Comparison of ENCODE assay signal across 8 cellular contexts in the genomic region with DNA sequence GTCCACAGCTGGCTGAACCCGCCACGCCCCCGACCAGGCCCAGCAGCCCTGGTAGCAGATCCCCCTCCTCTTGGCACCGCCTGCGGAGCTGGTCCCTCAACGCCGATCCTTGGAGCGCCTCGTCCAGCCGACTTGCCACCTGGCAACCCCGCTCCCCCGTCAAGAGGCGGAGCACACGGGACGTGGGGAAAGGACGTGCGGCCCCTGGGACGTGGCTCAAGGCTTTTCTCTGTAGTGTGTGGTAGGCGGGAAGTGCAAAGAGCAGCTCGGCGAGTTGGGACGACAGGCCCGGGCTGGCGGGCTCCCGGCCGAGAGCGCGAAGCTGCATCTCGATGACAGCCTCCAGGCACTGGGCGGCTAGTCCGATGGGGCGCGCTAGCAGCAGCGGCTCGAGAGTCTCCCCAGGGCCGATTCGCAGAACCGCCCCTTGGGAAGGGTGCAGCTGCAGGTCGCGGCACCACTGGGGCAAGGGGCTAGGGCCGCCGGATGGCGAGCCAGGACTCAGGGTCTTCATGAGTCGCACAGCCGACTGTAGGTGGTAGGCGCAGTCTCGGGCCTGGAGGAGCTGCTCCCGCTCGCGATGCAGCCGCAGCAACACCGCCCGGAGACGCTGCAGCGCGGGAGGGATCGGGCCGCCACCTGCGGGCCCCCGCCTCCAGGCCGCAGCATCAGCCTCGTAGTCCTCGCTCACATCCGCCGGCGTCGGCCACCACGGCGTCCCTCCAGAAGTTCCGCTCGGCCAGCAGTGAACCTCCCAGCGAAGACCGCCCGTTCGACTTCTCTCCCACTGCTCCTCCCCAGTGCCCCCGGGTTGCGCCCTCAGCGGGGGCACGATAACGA. TPM values are rescaled to one million over a fixed set of nuclear protein-coding genes. Genes with fewer than 3 reads are reported as not detected.
A peak's percentile ranks its signal among the peaks of the same experiment; 100 is the strongest.
DNase-seq lines count a peak whose midpoint lies in the region; ATAC-seq, FAIRE-seq and TF ChIP-seq lines count a peak whose summit lies in the region.

No MANE protein-coding gene starts in this region.

- H3K27me3 ChIP-seq in BE2C (no peaks in the 10 kb centered on the region), Peyer's patch (no peaks in the 10 kb centered on the region), astrocyte (ENCODE audit: insufficient read depth, low read length) (no peaks in the 10 kb centered on the region)

- H3K9ac ChIP-seq in astrocyte (ENCODE audit: low read length) = peak overlapping the region; percentile 88

- H3K9me3 Mint-ChIP-seq in astrocyte (ENCODE audit: unreplicated experiment) (no peaks in the 10 kb centered on the region), immature natural killer cell (no peaks in the 10 kb centered on the region)

- H3K4me1 ChIP-seq in BE2C (no peaks in the 10 kb centered on the region), Peyer's patch (peaks cover 0 to 36% (median 13%) of the 10 kb centered on the region in 4 donors), astrocyte (ENCODE audit: insufficient read depth, low read length) (peaks cover 15% of the 10 kb centered on the region)

- H3K27ac ChIP-seq in Peyer's patch (peak overlapping the region; percentile 86 to 93 (median 92)), astrocyte (ENCODE audit: low read depth, low read length) (peak overlapping the region; percentile 83)

- H3K27me3 Mint-ChIP-seq in astrocyte (ENCODE audit: low read depth, unreplicated experiment) (no peaks in the 10 kb centered on the region), immature natural killer cell (ENCODE audit: low read depth in 3 of 3) (peaks cover 0 to 5% (median 4%) of the 10 kb centered on the region in 3 donors)

- FAIRE-seq in astrocyte (lab: Jason Lieb, UNC) = no peak

- H3K9me3 ChIP-seq in BE2C (no peaks in the 10 kb centered on the region), Peyer's patch (no peaks in the 10 kb centered on the region), astrocyte (ENCODE audit: insufficient read depth, low read depth, low read length) (no peaks in the 10 kb centered on the region)

- H3K36me3 ChIP-seq in BE2C (no peaks in the 10 kb centered on the region), Peyer's patch (peaks cover 0 to 43% (median 0%) of the 10 kb centered on the region in 3 donors), astrocyte (ENCODE audit: insufficient read depth, low read length) (peaks cover 3% of the 10 kb centered on the region)

- H3K4me3 Mint-ChIP-seq in astrocyte (ENCODE audit: unreplicated experiment) (peak overlapping the region; percentile 98), immature natural killer cell (peak overlapping the region; percentile 97 to 100 (median 99))

- H3K4me2 ChIP-seq in astrocyte (ENCODE audit: low read length) = peak overlapping the region; percentile 97

- DNase-seq in BE2C = peak; percentile 28
- no peak for DNase-seq in Peyer's patch
- no peak for DNase-seq in astrocyte (ENCODE audit: low read depth)
- peak in 1 of 3 donors; percentile 76 for DNase-seq in immature natural killer cell
- peak; percentile 69 for DNase-seq in stimulated activated CD4-positive, alpha-beta T cell treated with anti-CD3 and anti-CD28 coated beads, Interleukin-15, amount 100 ng/mL, for 24 hours
- DNase-seq in KG1 (lab: John Stamatoyannopoulos, UW) = no peak

- H3K79me2 ChIP-seq in astrocyte (ENCODE audit: insufficient read depth, low read length) = peaks cover 37% of the 10 kb centered on the region

- no peak for TF ChIP-seq CTCF in BE2C (IDR thresholded peaks at IDR 0.05; ENCODE audit: low read depth, low read length)
- no peak for TF ChIP-seq CTCF in Peyer's patch (IDR thresholded peaks at IDR 0.05)
- TF ChIP-seq CTCF in astrocyte (IDR thresholded peaks at IDR 0.05; ENCODE audit: insufficient read depth, low read depth, low read length) = no peak

- H2AFZ ChIP-seq in astrocyte (ENCODE audit: low read depth, low read length) = peak overlapping the region; percentile 95

- H3K27ac Mint-ChIP-seq in astrocyte (ENCODE audit: unreplicated experiment) (peak overlapping the region; percentile 89), immature natural killer cell (peak overlapping the region; percentile 90 to 100 (median 99))

- H3K4me3 ChIP-seq in BE2C (ENCODE audit: low read depth, low read length) (peak overlapping the region; percentile 79), Peyer's patch (peak overlapping the region; percentile 77 to 87 (median 80)), astrocyte (ENCODE audit: insufficient read depth, low read depth, low read length) (peak overlapping the region; percentile 97)

- ATAC-seq in GM18873 (IDR thresholded peaks at IDR 0.05; ENCODE audit: low FRiP score, unreplicated experiment) = peak; percentile 29
- ATAC-seq in HG03097 (IDR thresholded peaks at IDR 0.05; ENCODE audit: low FRiP score, unreplicated experiment) = peak; percentile 43

- H3K4me1 Mint-ChIP-seq in astrocyte (ENCODE audit: low read depth, unreplicated experiment) = peaks cover 3% of the 10 kb centered on the region
- H3K4me1 Mint-ChIP-seq in immature natural killer cell = peaks cover 35 to 40% of the 10 kb centered on the region in 2 donors

- no peak for TF ChIP-seq POLR2A in Peyer's patch (IDR thresholded peaks at IDR 0.05)

- peaks cover 13% of the 10 kb centered on the region for H4K20me1 ChIP-seq in astrocyte (ENCODE audit: insufficient read depth, low read length)

- H3K36me3 Mint-ChIP-seq in astrocyte (ENCODE audit: low read depth, unreplicated experiment) = peaks cover 6% of the 10 kb centered on the region
- H3K36me3 Mint-ChIP-seq in immature natural killer cell = peaks cover 6 to 20% (median 12%) of the 10 kb centered on the region in 3 donors

RNA-seq across cellular contexts. Expression of gene CCDC142, which starts 0.6 kb away (rescaled TPM):
- polyA plus RNA-seq in BE2C (2012; ENCODE audit: insufficient read depth, insufficient read length, low read depth) = 14.0 TPM
- total RNA-seq in Peyer's patch = 100 to 1,000 TPM in 1 of 4 donors, 10 to 100 TPM in 3; 60.6 to 132 (median 94.7) TPM
- total RNA-seq in astrocyte = 10.6 and 11.2 TPM in 2 replicates
- polyA plus RNA-seq in immature natural killer cell = 10 to 100 TPM in 1 of 3 donors, 1 to 10 TPM in 2; 4.1 to 16.6 (median 4.4) TPM

RNA-seq across cellular contexts. Expression of gene TTC31, which starts 0.7 kb away (rescaled TPM):
- 20.9 TPM for polyA plus RNA-seq in BE2C (2012; ENCODE audit: insufficient read depth, insufficient read length, low read depth)
- total RNA-seq in Peyer's patch = 10 to 100 TPM; 42.9 to 79.5 (median 65.2) TPM
- 12.0 and 14.1 TPM in 2 replicates for total RNA-seq in astrocyte
- polyA plus RNA-seq in immature natural killer cell = 10 to 100 TPM; 15.9 to 35.1 (median 31.9) TPM

RNA-seq across cellular contexts. Expression of gene MRPL53, which starts 9.7 kb away (rescaled TPM):
- polyA plus RNA-seq in BE2C (2012; ENCODE audit: insufficient read depth, insufficient read length, low read depth) = 238 TPM
- 10 to 100 TPM; 17.8 to 23.8 (median 20.0) TPM for total RNA-seq in Peyer's patch
- 48.0 and 50.6 TPM in 2 replicates for total RNA-seq in astrocyte
- 100 to 1,000 TPM in 2 of 3 donors, 10 to 100 TPM in 1; 83.8 to 152 (median 119) TPM for polyA plus RNA-seq in immature natural killer cell

RNA-seq across cellular contexts. Expression of gene MOGS, which starts 17.0 kb away (rescaled TPM):
- 65.7 TPM for polyA plus RNA-seq in BE2C (2012; ENCODE audit: insufficient read depth, insufficient read length, low read depth)
- total RNA-seq in Peyer's patch (100 to 1,000 TPM in 1 of 4 donors, 10 to 100 TPM in 3; 55.3 to 122 (median 85.9) TPM), astrocyte (84.4 and 101 TPM in 2 replicates)
- polyA plus RNA-seq in immature natural killer cell = 10 to 100 TPM; 45.1 to 73.5 (median 46.7) TPM

RNA-seq across cellular contexts. Expression of gene LBX2, which starts 17.2 kb away (rescaled TPM):
- 3.0 TPM for polyA plus RNA-seq in BE2C (2012; ENCODE audit: insufficient read depth, insufficient read length, low read depth)
- 1 to 10 TPM in 3 of 4 donors, not detected in 1; 2.8 to 6.9 (median 6.8) TPM for total RNA-seq in Peyer's patch
- total RNA-seq in astrocyte = 0.89 and 1.0 TPM in 2 replicates
- polyA plus RNA-seq in immature natural killer cell = not detected

Comparison
In these comparisons a context has a peak if more than half of its experiments do, and no peak if none do; other contexts are left out.
1. DNase-seq: peak in BE2C (single experiment) and stimulated activated CD4-positive, alpha-beta T cell treated with anti-CD3 and anti-CD28 coated beads, Interleukin-15, amount 100 ng/mL, for 24 hours (single experiment); none in Peyer's patch (0 of 3), astrocyte (single experiment) and KG1 (single experiment).
2. Peak in every context shown above with its lines, with median percentiles within 50 percentile points of each other: H3K4me3 ChIP-seq.